14 cellular contexts compared by ENCODE assay signal in the genomic region with DNA sequence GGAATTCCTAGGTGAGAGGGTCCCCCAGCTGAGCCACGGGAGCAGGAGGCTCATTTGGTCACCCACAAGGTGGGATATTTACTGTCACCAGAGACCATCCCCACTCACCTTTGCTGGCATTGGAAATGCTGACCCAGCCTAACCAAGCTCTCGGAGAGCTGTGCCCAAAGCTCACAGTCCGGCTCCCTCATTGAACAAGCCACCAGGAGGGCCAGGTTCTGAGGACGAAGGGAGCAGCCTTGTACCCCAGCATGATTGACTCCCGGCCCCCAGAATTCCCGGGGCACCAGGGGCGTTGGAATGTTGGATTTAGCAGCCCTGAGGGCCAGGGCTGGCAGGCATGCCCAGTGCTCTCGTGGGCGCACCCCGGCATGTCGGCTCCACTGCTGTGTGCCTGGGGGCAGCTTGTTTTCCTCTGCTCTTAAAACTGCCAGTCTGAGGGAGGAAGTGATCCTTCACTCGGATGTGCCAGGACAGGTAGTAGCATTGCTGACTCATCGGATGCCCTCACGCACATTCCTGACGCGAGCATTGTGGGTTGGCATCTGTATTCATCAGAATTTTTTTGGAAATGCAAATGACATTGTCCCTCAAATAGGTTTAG.
DNase-seq lines count a peak whose midpoint lies in the region; ATAC-seq lines count a peak whose summit lies in the region.
"Had no signal": no experiment of that assay in that cellular context is flagged by ENCODE, and none has a peak within 500 bp of the region (broad histone marks: within the 10 kb centered on the region; RNA-seq: fewer than 3 reads in every experiment).

No MANE protein-coding gene starts in this region.

- intact Hi-C loops in dendritic cell treated with granulocyte-macrophage colony-stimulating factor and Interleukin-4, amounts not matched to agents 40 ng/mL and 50 ng/mL, for 4 days (cut with micrococcal nuclease), result no loop called here

- peak; percentile 58 to 86 for ATAC-seq in stimulated activated naive B cell treated with anti-CD40 and anti-IgM and Interleukin-4, amounts not matched to agents 10 μg/mL and 1 μg/mL and 100 μg/mL, for 72 hours (replicated peaks)
- no peak for ATAC-seq in GM19397 (IDR thresholded peaks at IDR 0.05; ENCODE audit: unreplicated experiment)
- no peak for ATAC-seq in HG02610 (IDR thresholded peaks at IDR 0.05; ENCODE audit: unreplicated experiment)
- no peak for ATAC-seq in HG03196 (IDR thresholded peaks at IDR 0.05; ENCODE audit: unreplicated experiment)

- peaks cover 5% of the 10 kb centered on the region for H3K27me3 Mint-ChIP-seq in dendritic cell treated with granulocyte-macrophage colony-stimulating factor and Interleukin-4, amounts not matched to agents 40 ng/mL and 50 ng/mL, for 4 days
- H3K27me3 Mint-ChIP-seq in stimulated activated naive B cell treated with anti-CD40 and anti-IgM and Interleukin-4, amounts not matched to agents 10 μg/mL and 1 μg/mL and 100 μg/mL, for 72 hours, result no peaks in the 10 kb centered on the region

- H3K9me3 Mint-ChIP-seq in dendritic cell treated with granulocyte-macrophage colony-stimulating factor and Interleukin-4, amounts not matched to agents 40 ng/mL and 50 ng/mL, for 4 days, result no peaks in the 10 kb centered on the region
- no peaks in the 10 kb centered on the region for H3K9me3 Mint-ChIP-seq in stimulated activated naive B cell treated with anti-CD40 and anti-IgM and Interleukin-4, amounts not matched to agents 10 μg/mL and 1 μg/mL and 100 μg/mL, for 72 hours
- H3K9me3 Mint-ChIP-seq: immature natural killer cell had no signal

- peak; percentile 11 for DNase-seq in activated CD4-positive, alpha-beta T cell treated with anti-CD3 and anti-CD28 coated beads for 48 hours
- no peak for DNase-seq in activated CD4-positive, alpha-beta T cell treated with anti-CD3 and anti-CD28 coated beads for 4 hours
- DNase-seq in NOMO-1 treated with dmso at 0.1 percent for 144 hours (lab: John Stamatoyannopoulos, UW; ENCODE audit: unreplicated experiment), result peak; percentile 57
- DNase-seq in stimulated activated naive B cell treated with anti-CD40 and anti-IgM and Interleukin-4, amounts not matched to agents 10 μg/mL and 1 μg/mL and 100 μg/mL, for 72 hours, result no peak
- DNase-seq: activated CD4-positive, CD25-positive, alpha-beta regulatory T cell treated with anti-CD3 and anti-CD28 coated beads, Interleukin-2, amount 50 U/mL, for 72 hours; activated gamma-delta T cell treated with Interleukin-2 at 50 U/mL for 16 hours; central memory CD4-positive, alpha-beta T cell; HFFc6; immature natural killer cell; tibial artery had no signal

- peak overlapping the region; percentile 2 for H3K4me3 Mint-ChIP-seq in dendritic cell treated with granulocyte-macrophage colony-stimulating factor and Interleukin-4, amounts not matched to agents 40 ng/mL and 50 ng/mL, for 4 days
- no peak overlapping the region for H3K4me3 Mint-ChIP-seq in stimulated activated naive B cell treated with anti-CD40 and anti-IgM and Interleukin-4, amounts not matched to agents 10 μg/mL and 1 μg/mL and 100 μg/mL, for 72 hours
- H3K4me3 Mint-ChIP-seq: HFFc6, immature natural killer cell had no signal

- no peak overlapping the region for H3K27ac Mint-ChIP-seq in dendritic cell treated with granulocyte-macrophage colony-stimulating factor and Interleukin-4, amounts not matched to agents 40 ng/mL and 50 ng/mL, for 4 days
- H3K27ac Mint-ChIP-seq in stimulated activated naive B cell treated with anti-CD40 and anti-IgM and Interleukin-4, amounts not matched to agents 10 μg/mL and 1 μg/mL and 100 μg/mL, for 72 hours, result no peak overlapping the region
- H3K27ac Mint-ChIP-seq: HFFc6, immature natural killer cell had no signal

- H3K4me1 Mint-ChIP-seq in dendritic cell treated with granulocyte-macrophage colony-stimulating factor and Interleukin-4, amounts not matched to agents 40 ng/mL and 50 ng/mL, for 4 days (ENCODE audit: low read depth), result peaks cover 35% of the 10 kb centered on the region
- H3K4me1 Mint-ChIP-seq in stimulated activated naive B cell treated with anti-CD40 and anti-IgM and Interleukin-4, amounts not matched to agents 10 μg/mL and 1 μg/mL and 100 μg/mL, for 72 hours, result peaks cover 18 to 25% of the 10 kb centered on the region in 2 donors

- peaks cover 16% of the 10 kb centered on the region for H3K36me3 Mint-ChIP-seq in dendritic cell treated with granulocyte-macrophage colony-stimulating factor and Interleukin-4, amounts not matched to agents 40 ng/mL and 50 ng/mL, for 4 days (ENCODE audit: low read depth)
- H3K36me3 Mint-ChIP-seq in stimulated activated naive B cell treated with anti-CD40 and anti-IgM and Interleukin-4, amounts not matched to agents 10 μg/mL and 1 μg/mL and 100 μg/mL, for 72 hours, result peaks cover 13 to 20% of the 10 kb centered on the region in 2 donors

Comparison
In these comparisons a context has a peak if more than half of its experiments do, and no peak if none do; other contexts are left out.
1. DNase-seq: peak in activated CD4-positive, alpha-beta T cell treated with anti-CD3 and anti-CD28 coated beads for 48 hours (single experiment) and NOMO-1 treated with dmso at 0.1 percent for 144 hours (single experiment); none in activated CD4-positive, alpha-beta T cell treated with anti-CD3 and anti-CD28 coated beads for 4 hours (0 of 2) and stimulated activated naive B cell treated with anti-CD40 and anti-IgM and Interleukin-4, amounts not matched to agents 10 μg/mL and 1 μg/mL and 100 μg/mL, for 72 hours (single experiment).
2. ATAC-seq: peak in stimulated activated naive B cell treated with anti-CD40 and anti-IgM and Interleukin-4, amounts not matched to agents 10 μg/mL and 1 μg/mL and 100 μg/mL, for 72 hours (2 of 2); none in GM19397 (single experiment), HG02610 (single experiment) and HG03196 (single experiment).